9 cellular contexts compared by ENCODE assay signal in genomic region chr1:205396972-205397616, GRCh38. TPM values are rescaled to one million over a fixed set of nuclear protein-coding genes. Genes with fewer than 3 reads are reported as not detected.
DNase-seq lines count a peak whose midpoint lies in the region; ATAC-seq and TF ChIP-seq lines count a peak whose summit lies in the region.
"Had no signal": no experiment of that assay in that cellular context is flagged by ENCODE, and none has a peak within 500 bp of the region (broad histone marks: within the 10 kb centered on the region; RNA-seq: fewer than 3 reads in every experiment).

No MANE protein-coding gene starts in this region.

- H3K27ac ChIP-seq in AG04450 (ENCODE audit: low read depth, low read length) (no peak overlapping the region), neural progenitor cell (no peak overlapping the region)
- H3K27ac ChIP-seq: epithelial cell of prostate had no signal

- DNase-seq in AG04450 (ENCODE audit: low read depth, low spot score) (no peak), GM10248 (ENCODE audit: extremely low spot score) (peak; percentile 40), NCI-H1694 treated with DMSO at 0.1 percent for 48 hours (lab: John Stamatoyannopoulos, UW) (peak; percentile 85), SW480 (ENCODE audit: low spot score) (peak; percentile 75), fibroblast of peridontal ligament (ENCODE audit: extremely low read depth) (peak; percentile 29), neural progenitor cell (ENCODE audit: low spot score) (peak; percentile 82)

- no peak overlapping the region for H3K9ac ChIP-seq in neural progenitor cell

- H3K27ac Mint-ChIP-seq in neural progenitor cell, result no peak overlapping the region

- H3K27me3 ChIP-seq in AG04450 (ENCODE audit: control insufficient read depth, insufficient read depth, low read length) (peaks cover 9% of the 10 kb centered on the region), neural progenitor cell (no peaks in the 10 kb centered on the region)

- H3K79me2 ChIP-seq in neural progenitor cell (ENCODE audit: low read depth), result no peaks in the 10 kb centered on the region

- POLR2A ChIA-PET in AG04450 (lab: Yijun Ruan, JAX), result interaction anchor here (0.6 kb wide), 1 partner anchor 20 kb away, joined by 5 read pairs; no protein-coding TSS in a partner anchor
- POLR2A ChIA-PET in GM10248 (lab: Yijun Ruan, JAX), result no interaction called here

- H3K9me3 Mint-ChIP-seq in neural progenitor cell, result peaks cover 9% of the 10 kb centered on the region

- H4K20me1 ChIP-seq in neural progenitor cell (ENCODE audit: low read depth), result no peaks in the 10 kb centered on the region

- no peaks in the 10 kb centered on the region for H3K4me1 ChIP-seq in neural progenitor cell

- no peak overlapping the region for H3K4me2 ChIP-seq in neural progenitor cell

- CTCF ChIA-PET in AG04450 (lab: Charles Lee), result interaction anchor here (0.5 to 4.5 kb wide), 17 partner anchors 9 to 1525 kb away, joined by 3 to 76 read pairs (median 6); no protein-coding TSS in a partner anchor
- CTCF ChIA-PET in GM10248 (lab: Yijun Ruan, JAX), result interaction anchor here (0.9 to 3.7 kb wide), 21 partner anchors 9 to 314 kb away, joined by 3 to 58 read pairs (median 6); no protein-coding TSS in a partner anchor

- H3K36me3 ChIP-seq in neural progenitor cell, result no peaks in the 10 kb centered on the region

- no peak overlapping the region for H3K4me3 ChIP-seq in AG04450 (ENCODE audit: low read depth, low read length)
- no peak overlapping the region for H3K4me3 ChIP-seq in neural progenitor cell

- no peak overlapping the region for H3K4me3 Mint-ChIP-seq in neural progenitor cell

- H3K9me3 ChIP-seq in AG04450 (ENCODE audit: control insufficient read depth, insufficient read depth, low read length), result peaks cover 2% of the 10 kb centered on the region; the same call in 1 of the 2 replicates
- H3K9me3 ChIP-seq in neural progenitor cell (ENCODE audit: low read depth), result no peaks in the 10 kb centered on the region

- no peak for ATAC-seq in GM19328 (IDR thresholded peaks at IDR 0.05; ENCODE audit: unreplicated experiment)
- no peak for ATAC-seq in HG03097 (IDR thresholded peaks at IDR 0.05; ENCODE audit: low FRiP score, unreplicated experiment)

- H3F3A ChIP-seq in neural progenitor cell (ENCODE audit: low read depth), result peaks cover 6% of the 10 kb centered on the region

- H2AFZ ChIP-seq in neural progenitor cell (replicated peaks), result no peak overlapping the region

- no peaks in the 10 kb centered on the region for H3K27me3 Mint-ChIP-seq in neural progenitor cell (ENCODE audit: insufficient read depth, low read depth)

- H3K36me3 Mint-ChIP-seq in neural progenitor cell, result peaks cover 15% of the 10 kb centered on the region

- peak; percentile 70 for TF ChIP-seq CTCF in AG04450 (IDR thresholded peaks at IDR 0.05; ENCODE audit: low read depth, low read length)
- peak; percentile 60 for TF ChIP-seq CTCF in GM10248 (IDR thresholded peaks at IDR 0.05; ENCODE audit: control extremely low read depth, extremely low read depth, low read depth, missing control alignments)
- peak; percentile 92 for TF ChIP-seq CTCF in neural progenitor cell (IDR thresholded peaks at IDR 0.05)

- peaks cover 4% of the 10 kb centered on the region for H3K4me1 Mint-ChIP-seq in neural progenitor cell

RNA-seq across cellular contexts. Expression of gene LEMD1, which starts 24.8 kb away (rescaled TPM):
- polyA plus RNA-seq in AG04450 (2011; rRNA removed), result not detected in 2 replicates
- polyA minus RNA-seq in AG04450 (2011; rRNA and poly(A)+ RNA removed), result 0.52 and 0.60 TPM in 2 replicates
- total RNA-seq in neural progenitor cell (ENCODE audit: low replicate concordance), result 15.0 and 79.0 TPM in 2 replicates

RNA-seq across cellular contexts. Expression of gene KLHDC8A, which starts 40.4 kb away (rescaled TPM):
- 0.06 TPM in 1 of 2 replicates, not detected in the other for polyA plus RNA-seq in AG04450 (2011; rRNA removed)
- polyA minus RNA-seq in AG04450 (2011; rRNA and poly(A)+ RNA removed), result not detected in 2 replicates
- total RNA-seq in neural progenitor cell (ENCODE audit: low replicate concordance), result 9.7 and 20.2 TPM in 2 replicates

RNA-seq across cellular contexts. Expression of gene BLACAT1, which starts 58.8 kb away (rescaled TPM):
- polyA plus RNA-seq in AG04450 (2011; rRNA removed), result 0.06 and 0.07 TPM in 2 replicates
- 0.32 and 0.35 TPM in 2 replicates for polyA minus RNA-seq in AG04450 (2011; rRNA and poly(A)+ RNA removed)
- total RNA-seq in neural progenitor cell (ENCODE audit: low replicate concordance), result 13.9 and 25.7 TPM in 2 replicates
